Comparison of ENCODE assay signal across 24 cellular contexts in genomic region chr7:69754476-69754875, GRCh38.
A peak's percentile ranks its signal among the peaks of the same experiment; 100 is the strongest.
DNase-seq lines count a peak whose midpoint lies in the region; ATAC-seq, FAIRE-seq and TF ChIP-seq lines count a peak whose summit lies in the region.
"Had no signal": no experiment of that assay in that cellular context is flagged by ENCODE, and none has a peak within 500 bp of the region (broad histone marks: within the 10 kb centered on the region; RNA-seq: fewer than 3 reads in every experiment).

No MANE protein-coding gene starts in this region.

- H3K36me3 Mint-ChIP-seq in memory B cell = no peaks in the 10 kb centered on the region

- no peaks in the 10 kb centered on the region for H3K79me2 ChIP-seq in OCI-LY3 (ENCODE audit: low read length)

- H3K36me3 ChIP-seq in OCI-LY3 (replicated peaks; ENCODE audit: low read depth, low read length) = no peaks in the 10 kb centered on the region

- ATAC-seq in memory B cell (ENCODE audit: low read depth) (peak; percentile 35), Right ventricle myocardium inferior (no peak)
- ATAC-seq: HepG2, Panc1 had no signal

- no peak overlapping the region for H3K4me3 ChIP-seq in OCI-LY3 (ENCODE audit: low read length)

- H3K4me2 ChIP-seq in OCI-LY3 (ENCODE audit: low read length) = peak overlapping the region; percentile 16

- FAIRE-seq in GM12892 (lab: Jason Lieb, UNC) = peak; percentile 9
- FAIRE-seq: H54, HepG2 had no signal

- H3K27ac Mint-ChIP-seq in memory B cell = no peak overlapping the region
- H3K27ac Mint-ChIP-seq: B cell; T-helper 1 cell treated with Interleukin-12 subunit alpha and Interleukin-12 subunit beta and Interleukin-4 antibody, amounts not matched to agents 30 μg/mL and 1 μg/mL, for 36 hours had no signal

- H3K27me3 Mint-ChIP-seq in memory B cell = no peaks in the 10 kb centered on the region
- H3K27me3 Mint-ChIP-seq: B cell had no signal

- H3K4me3 Mint-ChIP-seq in memory B cell = no peak overlapping the region
- H3K4me3 Mint-ChIP-seq: B cell; T-helper 1 cell treated with Interleukin-12 subunit alpha and Interleukin-12 subunit beta and Interleukin-4 antibody, amounts not matched to agents 30 μg/mL and 1 μg/mL, for 36 hours had no signal

- no peaks in the 10 kb centered on the region for H3K27me3 ChIP-seq in OCI-LY3 (ENCODE audit: low read depth, low read length)

- peaks cover 14% of the 10 kb centered on the region for H3K4me1 ChIP-seq in OCI-LY3 (ENCODE audit: low read length)

- no peaks in the 10 kb centered on the region for H4K20me1 ChIP-seq in OCI-LY3 (ENCODE audit: insufficient read depth, low read length)

- no peaks in the 10 kb centered on the region for H3K9me3 ChIP-seq in OCI-LY3 (ENCODE audit: insufficient read depth, low read length)

- no peak for TF ChIP-seq POLR2A in GM12892 (IDR thresholded peaks at IDR 0.05; ENCODE audit: low read depth, low read length)

- no peak overlapping the region for H3K9ac ChIP-seq in OCI-LY3 (ENCODE audit: low read length)

- no peak for TF ChIP-seq CTCF in OCI-LY3 (IDR thresholded peaks at IDR 0.05; ENCODE audit: low read depth, low read length)

- DNase-seq in GM12892 (ENCODE audit: insufficient read length) = no peak
- no peak for DNase-seq in memory B cell (ENCODE audit: low spot score in 2 of 2)
- no peak for DNase-seq in DMS53 treated with DMSO at 0.1 percent for 48 hours (lab: John Stamatoyannopoulos, UW; ENCODE audit: unreplicated experiment)
- DNase-seq in putamen (ENCODE audit: low spot score) = no peak
- DNase-seq in activated naive CD4-positive, alpha-beta T cell treated with anti-CD3 and anti-CD28 coated beads, Interleukin-2, amount 50 U/mL, for 16 hours = no peak
- no peak for DNase-seq in Right ventricle myocardium inferior (ENCODE audit: missing footprints)
- DNase-seq: Calu3; Kasumi-1; NCI-H1105; NCI-H1436 treated with DMSO at 0.1 percent for 48 hours; NCI-H187 treated with DMSO at 0.1 percent for 48 hours; NCI-H2107; NCI-H524; NCI-H774; NK-92 treated with Interleukin-12 subunit alpha and Interleukin-12 subunit beta, amount 100 ng/mL, for 24 hours; SHP77 treated with DMSO at 0.1 percent for 48 hours; SW 1271 had no signal

- no peak overlapping the region for H2AFZ ChIP-seq in OCI-LY3 (ENCODE audit: low read depth, low read length)

- peaks cover 19% of the 10 kb centered on the region for H3K4me1 Mint-ChIP-seq in memory B cell

- intact Hi-C loops in Right ventricle myocardium inferior (cut with DNase I) = no loop called here

- H3K9me3 Mint-ChIP-seq in memory B cell = no peaks in the 10 kb centered on the region
- H3K9me3 Mint-ChIP-seq: T-helper 1 cell treated with Interleukin-12 subunit alpha and Interleukin-12 subunit beta and Interleukin-4 antibody, amounts not matched to agents 30 μg/mL and 1 μg/mL, for 36 hours had no signal

- H3K27ac ChIP-seq in OCI-LY3 (ENCODE audit: low read length) = peak overlapping the region; percentile 36
- H3K27ac ChIP-seq: RWPE1 had no signal
